In genomic region chr5:84253946-84254345, GRCh38 we compare ENCODE assay signal across 30 cellular contexts.
"Had no signal": no experiment of that assay in that cellular context is flagged by ENCODE, and none has a peak within 500 bp of the region (broad histone marks: within the 10 kb centered on the region; RNA-seq: fewer than 3 reads in every experiment).

No MANE protein-coding gene starts in this region.

- DNase-seq: hypothalamus; immature natural killer cell; kidney; left colon; left lung; lower lobe of right lung; mesendoderm; naive B cell; natural killer cell; nephron progenitor cell; occipital lobe; ovary; right lobe of liver; stimulated activated CD4-positive, alpha-beta T cell treated with anti-CD3 and anti-CD28 coated beads, Interleukin-1b, Interleukin-23, amount 100 ng/mL, for 48 hours; stimulated activated CD4-positive, alpha-beta T cell treated with anti-CD3 and anti-CD28 coated beads, Interleukin-2, amount 100 ng/mL, for 48 hours; stimulated activated CD4-positive, alpha-beta T cell treated with anti-CD3 and anti-CD28 coated beads, Interleukin-4, amount 100 ng/mL, for 4 hours; stimulated activated CD8-positive, alpha-beta memory T cell treated with anti-CD3 and anti-CD28 coated beads, Interleukin-4, amount 100 ng/mL, for 48 hours; stimulated activated naive CD4-positive, alpha-beta T cell treated with Interleukin-2 at 50 U/mL for 16 hours; stimulated activated naive CD8-positive, alpha-beta T cell treated with anti-CD3 and anti-CD28 coated beads, Interleukin-15, amount 100 ng/mL, for 72 hours; substantia nigra; uterus had no signal

- H3K36me3 Mint-ChIP-seq: immature natural killer cell; mesothelial cell of epicardium; naive B cell; natural killer cell; neural progenitor cell; stimulated activated memory B cell treated with anti-CD40 and anti-IgM and Interleukin-4, amounts not matched to agents 10 μg/mL and 1 μg/mL and 100 μg/mL, for 72 hours; type B pancreatic cell had no signal

- H3K27ac ChIP-seq: left lung, lower lobe of right lung, neural progenitor cell, neutrophil, ovary, right atrium auricular region, right lobe of liver, tibial nerve, uterus had no signal

- H3K4me1 Mint-ChIP-seq: immature natural killer cell; naive B cell; natural killer cell; stimulated activated memory B cell treated with anti-CD40 and anti-IgM and Interleukin-4, amounts not matched to agents 10 μg/mL and 1 μg/mL and 100 μg/mL, for 72 hours; stimulated activated naive CD8-positive, alpha-beta T cell treated with anti-CD3 and anti-CD28 coated beads, Interleukin-15, amount 100 ng/mL, for 72 hours had no signal

- ATAC-seq: left colon; left lung; lower lobe of right lung; natural killer cell; right lobe of liver; stimulated activated memory B cell treated with anti-CD40 and anti-IgM and Interleukin-4, amounts not matched to agents 10 μg/mL and 1 μg/mL and 100 μg/mL, for 72 hours; stimulated activated naive CD8-positive, alpha-beta T cell treated with anti-CD3 and anti-CD28 coated beads, Interleukin-15, amount 100 ng/mL, for 72 hours had no signal

- H3K27me3 ChIP-seq: left lung, neural progenitor cell, neutrophil, ovary, right atrium auricular region, right lobe of liver, tibial nerve, uterus had no signal

- H3K4me3 ChIP-seq: left lung, lower lobe of right lung, neural progenitor cell, ovary, right atrium auricular region, right lobe of liver, smooth muscle cell, tibial nerve, uterus had no signal

- H3K4me3 Mint-ChIP-seq: immature natural killer cell; mesothelial cell of epicardium; naive B cell; natural killer cell; nephron progenitor cell; neural progenitor cell; stimulated activated memory B cell treated with anti-CD40 and anti-IgM and Interleukin-4, amounts not matched to agents 10 μg/mL and 1 μg/mL and 100 μg/mL, for 72 hours; stimulated activated naive CD8-positive, alpha-beta T cell treated with anti-CD3 and anti-CD28 coated beads, Interleukin-15, amount 100 ng/mL, for 72 hours; type B pancreatic cell had no signal

- H3K27me3 Mint-ChIP-seq: naive B cell; stimulated activated memory B cell treated with anti-CD40 and anti-IgM and Interleukin-4, amounts not matched to agents 10 μg/mL and 1 μg/mL and 100 μg/mL, for 72 hours; stimulated activated naive CD8-positive, alpha-beta T cell treated with anti-CD3 and anti-CD28 coated beads, Interleukin-15, amount 100 ng/mL, for 72 hours; type B pancreatic cell had no signal

- H3K9me3 ChIP-seq: left lung, lower lobe of right lung, neutrophil, ovary, right atrium auricular region, right lobe of liver, tibial nerve, uterus had no signal

- H3K27ac Mint-ChIP-seq: immature natural killer cell; mesothelial cell of epicardium; naive B cell; natural killer cell; neural progenitor cell; progenitor cell of endocrine pancreas; stimulated activated memory B cell treated with anti-CD40 and anti-IgM and Interleukin-4, amounts not matched to agents 10 μg/mL and 1 μg/mL and 100 μg/mL, for 72 hours; stimulated activated naive CD8-positive, alpha-beta T cell treated with anti-CD3 and anti-CD28 coated beads, Interleukin-15, amount 100 ng/mL, for 72 hours; type B pancreatic cell had no signal

- H3K4me1 ChIP-seq: left lung, lower lobe of right lung, right atrium auricular region, right lobe of liver, tibial nerve, uterus had no signal

- H3K36me3 ChIP-seq: left lung, lower lobe of right lung, neural progenitor cell, neutrophil, ovary, right atrium auricular region, right lobe of liver, tibial nerve, uterus had no signal

- H3K9me3 Mint-ChIP-seq: mesothelial cell of epicardium, nephron progenitor cell, neural progenitor cell, type B pancreatic cell had no signal
